1 cellular context compared by ENCODE assay signal in the genomic region with DNA sequence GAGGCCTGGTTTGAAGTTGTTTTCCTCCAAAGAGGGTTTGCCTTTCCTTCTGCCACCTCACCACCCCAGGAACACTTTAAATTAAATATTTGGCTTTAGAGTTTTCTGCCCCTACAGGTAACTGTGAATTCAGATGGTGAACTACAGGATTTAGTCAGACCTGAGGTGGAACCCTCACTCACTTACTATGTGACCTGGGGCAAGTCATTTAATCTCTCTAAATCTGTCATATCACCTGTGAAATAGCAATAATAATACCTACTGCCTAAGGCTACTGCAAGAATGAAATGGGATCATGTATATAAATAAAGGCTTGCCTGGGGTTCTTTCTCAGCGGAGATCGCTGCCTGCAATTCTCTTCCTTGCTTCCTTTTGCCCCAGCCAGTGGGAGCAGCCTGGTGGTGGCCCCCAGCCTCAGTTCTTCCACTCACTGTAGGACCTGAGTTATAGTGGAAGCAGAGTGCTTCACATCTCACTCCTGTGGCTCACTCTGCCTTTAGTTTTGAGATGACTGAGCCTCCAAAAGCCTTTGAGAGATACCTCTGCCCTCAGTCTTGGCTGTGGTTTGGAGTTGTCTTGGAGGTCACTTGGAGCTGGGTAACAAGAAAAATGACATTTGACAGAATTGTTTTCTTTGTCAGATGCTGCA.
A peak's percentile ranks its signal among the peaks of the same experiment; 100 is the strongest.
TF ChIP-seq lines count a peak whose summit lies in the region.

No MANE protein-coding gene starts in this region.

TF ChIP-seq in GM12878, 131 proteins besides CTCF, POLR2A, EP300 and RAD21:
- TF ChIP-seq HDAC6 (IDR thresholded peaks at IDR 0.05; ENCODE audit: unreplicated experiment) (no peak), JUNB (IDR thresholded peaks at IDR 0.05) (peak; percentile 81), RCOR1 (conservative IDR thresholded peaks at IDR 0.05; ENCODE audit: low read depth, low read length) (no peak), EED (IDR thresholded peaks at IDR 0.05; ENCODE audit: low read depth) (peak; percentile 37; the same call in 1 of the 2 replicates), MTA2 (IDR thresholded peaks at IDR 0.05; ENCODE audit: low read depth) (no peak), RUNX3 (IDR thresholded peaks at IDR 0.05; ENCODE audit: low read length) (peak; percentile 5; the same call in 1 of the 2 replicates), PAX8 (IDR thresholded peaks at IDR 0.05) (no peak), ZNF622 (IDR thresholded peaks at IDR 0.05) (no peak), NFIC (IDR thresholded peaks at IDR 0.05; ENCODE audit: low read depth, low read length) (peak; percentile 41; the same call in 1 of the 2 replicates), NR2F1 (conservative IDR thresholded peaks at IDR 0.05) (no peak), ZZZ3 (IDR thresholded peaks at IDR 0.05; ENCODE audit: control insufficient read depth, insufficient read length, low read depth) (no peak), GATAD2B (conservative IDR thresholded peaks at IDR 0.05; ENCODE audit: low read depth) (no peak), IKZF2 (IDR thresholded peaks at IDR 0.05) (no peak), KAT2A (conservative IDR thresholded peaks at IDR 0.05; ENCODE audit: control insufficient read depth, low read depth, low read length) (no peak), RB1 (IDR thresholded peaks at IDR 0.05; ENCODE audit: borderline replicate concordance) (no peak), NFYA (IDR thresholded peaks at IDR 0.05; ENCODE audit: borderline replicate concordance, low read depth, low read length) (no peak), TARDBP (IDR thresholded peaks at IDR 0.05; ENCODE audit: borderline replicate concordance) (no peak), SRF (IDR thresholded peaks at IDR 0.05; ENCODE audit: low read depth in 2 of 2, low read length in 2 of 2) (no peak), CREM (IDR thresholded peaks at IDR 0.05; ENCODE audit: low read depth) (no peak), ZNF24 (IDR thresholded peaks at IDR 0.05) (no peak), CBX3 (IDR thresholded peaks at IDR 0.05; ENCODE audit: borderline replicate concordance, low read depth) (no peak), TBL1XR1 (IDR thresholded peaks at IDR 0.05; ENCODE audit: low read depth, low read length) (no peak)
- TF ChIP-seq, protein P1, sequence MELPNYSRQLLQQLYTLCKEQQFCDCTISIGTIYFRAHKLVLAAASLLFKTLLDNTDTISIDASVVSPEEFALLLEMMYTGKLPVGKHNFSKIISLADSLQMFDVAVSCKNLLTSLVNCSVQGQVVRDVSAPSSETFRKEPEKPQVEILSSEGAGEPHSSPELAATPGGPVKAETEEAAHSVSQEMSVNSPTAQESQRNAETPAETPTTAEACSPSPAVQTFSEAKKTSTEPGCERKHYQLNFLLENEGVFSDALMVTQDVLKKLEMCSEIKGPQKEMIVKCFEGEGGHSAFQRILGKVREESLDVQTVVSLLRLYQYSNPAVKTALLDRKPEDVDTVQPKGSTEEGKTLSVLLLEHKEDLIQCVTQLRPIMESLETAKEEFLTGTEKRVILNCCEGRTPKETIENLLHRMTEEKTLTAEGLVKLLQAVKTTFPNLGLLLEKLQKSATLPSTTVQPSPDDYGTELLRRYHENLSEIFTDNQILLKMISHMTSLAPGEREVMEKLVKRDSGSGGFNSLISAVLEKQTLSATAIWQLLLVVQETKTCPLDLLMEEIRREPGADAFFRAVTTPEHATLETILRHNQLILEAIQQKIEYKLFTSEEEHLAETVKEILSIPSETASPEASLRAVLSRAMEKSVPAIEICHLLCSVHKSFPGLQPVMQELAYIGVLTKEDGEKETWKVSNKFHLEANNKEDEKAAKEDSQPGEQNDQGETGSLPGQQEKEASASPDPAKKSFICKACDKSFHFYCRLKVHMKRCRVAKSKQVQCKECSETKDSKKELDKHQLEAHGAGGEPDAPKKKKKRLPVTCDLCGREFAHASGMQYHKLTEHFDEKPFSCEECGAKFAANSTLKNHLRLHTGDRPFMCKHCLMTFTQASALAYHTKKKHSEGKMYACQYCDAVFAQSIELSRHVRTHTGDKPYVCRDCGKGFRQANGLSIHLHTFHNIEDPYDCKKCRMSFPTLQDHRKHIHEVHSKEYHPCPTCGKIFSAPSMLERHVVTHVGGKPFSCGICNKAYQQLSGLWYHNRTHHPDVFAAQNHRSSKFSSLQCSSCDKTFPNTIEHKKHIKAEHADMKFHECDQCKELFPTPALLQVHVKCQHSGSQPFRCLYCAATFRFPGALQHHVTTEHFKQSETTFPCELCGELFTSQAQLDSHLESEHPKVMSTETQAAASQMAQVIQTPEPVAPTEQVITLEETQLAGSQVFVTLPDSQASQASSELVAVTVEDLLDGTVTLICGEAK (IDR thresholded peaks at IDR 0.05; ENCODE audit: borderline replicate concordance), result no peak
- TF ChIP-seq, protein P2, sequence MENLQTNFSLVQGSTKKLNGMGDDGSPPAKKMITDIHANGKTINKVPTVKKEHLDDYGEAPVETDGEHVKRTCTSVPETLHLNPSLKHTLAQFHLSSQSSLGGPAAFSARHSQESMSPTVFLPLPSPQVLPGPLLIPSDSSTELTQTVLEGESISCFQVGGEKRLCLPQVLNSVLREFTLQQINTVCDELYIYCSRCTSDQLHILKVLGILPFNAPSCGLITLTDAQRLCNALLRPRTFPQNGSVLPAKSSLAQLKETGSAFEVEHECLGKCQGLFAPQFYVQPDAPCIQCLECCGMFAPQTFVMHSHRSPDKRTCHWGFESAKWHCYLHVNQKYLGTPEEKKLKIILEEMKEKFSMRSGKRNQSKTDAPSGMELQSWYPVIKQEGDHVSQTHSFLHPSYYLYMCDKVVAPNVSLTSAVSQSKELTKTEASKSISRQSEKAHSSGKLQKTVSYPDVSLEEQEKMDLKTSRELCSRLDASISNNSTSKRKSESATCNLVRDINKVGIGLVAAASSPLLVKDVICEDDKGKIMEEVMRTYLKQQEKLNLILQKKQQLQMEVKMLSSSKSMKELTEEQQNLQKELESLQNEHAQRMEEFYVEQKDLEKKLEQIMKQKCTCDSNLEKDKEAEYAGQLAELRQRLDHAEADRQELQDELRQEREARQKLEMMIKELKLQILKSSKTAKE (IDR thresholded peaks at IDR 0.05; ENCODE audit: low read depth, poor library complexity, severe bottlenecking), result no peak
- TF ChIP-seq, protein P3, sequence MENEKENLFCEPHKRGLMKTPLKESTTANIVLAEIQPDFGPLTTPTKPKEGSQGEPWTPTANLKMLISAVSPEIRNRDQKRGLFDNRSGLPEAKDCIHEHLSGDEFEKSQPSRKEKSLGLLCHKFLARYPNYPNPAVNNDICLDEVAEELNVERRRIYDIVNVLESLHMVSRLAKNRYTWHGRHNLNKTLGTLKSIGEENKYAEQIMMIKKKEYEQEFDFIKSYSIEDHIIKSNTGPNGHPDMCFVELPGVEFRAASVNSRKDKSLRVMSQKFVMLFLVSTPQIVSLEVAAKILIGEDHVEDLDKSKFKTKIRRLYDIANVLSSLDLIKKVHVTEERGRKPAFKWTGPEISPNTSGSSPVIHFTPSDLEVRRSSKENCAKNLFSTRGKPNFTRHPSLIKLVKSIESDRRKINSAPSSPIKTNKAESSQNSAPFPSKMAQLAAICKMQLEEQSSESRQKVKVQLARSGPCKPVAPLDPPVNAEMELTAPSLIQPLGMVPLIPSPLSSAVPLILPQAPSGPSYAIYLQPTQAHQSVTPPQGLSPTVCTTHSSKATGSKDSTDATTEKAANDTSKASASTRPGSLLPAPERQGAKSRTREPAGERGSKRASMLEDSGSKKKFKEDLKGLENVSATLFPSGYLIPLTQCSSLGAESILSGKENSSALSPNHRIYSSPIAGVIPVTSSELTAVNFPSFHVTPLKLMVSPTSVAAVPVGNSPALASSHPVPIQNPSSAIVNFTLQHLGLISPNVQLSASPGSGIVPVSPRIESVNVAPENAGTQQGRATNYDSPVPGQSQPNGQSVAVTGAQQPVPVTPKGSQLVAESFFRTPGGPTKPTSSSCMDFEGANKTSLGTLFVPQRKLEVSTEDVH (IDR thresholded peaks at IDR 0.05; ENCODE audit: low read depth, partially characterized antibody), result no peak
